Comparison of ENCODE assay signal across 19 cellular contexts in the genomic region with DNA sequence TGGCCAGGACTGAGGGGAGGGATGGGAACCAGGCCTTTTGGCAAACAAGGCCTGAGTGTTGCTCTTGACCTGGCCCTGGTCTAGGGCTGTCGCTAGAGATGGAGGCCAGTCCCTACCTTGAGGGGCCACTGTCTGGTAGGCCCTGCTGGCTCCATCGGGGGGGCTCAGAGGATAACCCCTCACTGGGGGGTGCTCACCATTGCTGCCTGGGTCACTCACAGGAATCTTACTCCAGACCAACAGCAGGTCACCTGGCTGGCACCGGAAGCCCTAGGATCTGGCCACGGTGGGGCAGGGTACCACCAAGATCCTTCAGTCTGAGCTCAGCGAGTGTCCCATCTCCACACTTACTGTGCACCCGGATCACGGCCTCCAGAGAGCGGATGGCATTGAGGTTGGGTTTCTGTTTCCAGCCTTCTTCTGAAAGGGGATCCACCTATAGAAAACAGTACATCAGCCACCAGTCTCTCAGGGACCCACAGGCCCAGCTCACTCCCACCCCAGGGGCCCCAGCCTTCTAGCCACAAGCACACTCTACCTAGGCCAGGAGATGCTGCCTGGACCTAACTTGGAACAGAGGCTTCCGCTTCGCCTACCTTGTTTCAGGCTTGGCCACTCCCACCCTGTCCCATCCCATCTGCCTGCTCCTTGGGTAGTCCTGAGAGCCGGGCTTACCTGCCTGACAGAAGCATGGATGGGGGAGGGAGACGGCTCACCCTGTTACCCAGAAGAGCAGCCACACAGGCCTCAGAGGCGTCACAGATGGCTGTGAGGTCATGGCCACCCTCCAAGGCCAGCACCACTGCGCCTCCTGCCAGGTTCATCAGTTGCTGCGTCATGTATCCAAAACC. TPM values are rescaled to one million over a fixed set of nuclear protein-coding genes. Genes with fewer than 3 reads are reported as not detected.
DNase-seq lines count a peak whose midpoint lies in the region; ATAC-seq and TF ChIP-seq lines count a peak whose summit lies in the region.
"Had no signal": no experiment of that assay in that cellular context is flagged by ENCODE, and none has a peak within 500 bp of the region (broad histone marks: within the 10 kb centered on the region; RNA-seq: fewer than 3 reads in every experiment).

No MANE protein-coding gene starts in this region.

- H3K27ac Mint-ChIP-seq in activated CD8-positive, alpha-beta T cell treated with anti-CD3 and anti-CD28 coated beads for 36 hours, result peak overlapping the region; percentile 80
- H3K27ac Mint-ChIP-seq in activated CD8-positive, alpha-beta T cell treated with anti-CD3 and anti-CD28 coated beads, Interleukin-2, amount 10 ng/mL, durations not matched to agents 7 days and 5 days, result no peak overlapping the region
- peak overlapping the region; percentile 66 for H3K27ac Mint-ChIP-seq in activated T-helper 1 cell treated with anti-CD3 and anti-CD28 coated beads, Interleukin-12 subunit alpha, Interleukin-12 subunit beta, Interleukin-2, Interleukin-4 antibody, amounts not matched to agents 30 ng/mL and 10 ng/mL and 1 ng/mL, durations not matched to agents 14 hours and 24 hours and 36 hours
- H3K27ac Mint-ChIP-seq in endothelial cell (ENCODE audit: unreplicated experiment), result peak overlapping the region; percentile 70
- H3K27ac Mint-ChIP-seq in stimulated activated naive B cell treated with anti-CD40 and anti-IgM and Interleukin-4, amounts not matched to agents 10 μg/mL and 1 μg/mL and 100 μg/mL, for 72 hours, result peak overlapping the region; percentile 49

- peaks cover 35% of the 10 kb centered on the region for H3K4me1 Mint-ChIP-seq in activated CD8-positive, alpha-beta T cell treated with anti-CD3 and anti-CD28 coated beads for 36 hours (ENCODE audit: low read depth)
- peaks cover 4% of the 10 kb centered on the region for H3K4me1 Mint-ChIP-seq in activated CD8-positive, alpha-beta T cell treated with anti-CD3 and anti-CD28 coated beads, Interleukin-2, amount 10 ng/mL, durations not matched to agents 7 days and 5 days (ENCODE audit: low read depth)
- peaks cover 13% of the 10 kb centered on the region for H3K4me1 Mint-ChIP-seq in activated T-helper 1 cell treated with anti-CD3 and anti-CD28 coated beads, Interleukin-12 subunit alpha, Interleukin-12 subunit beta, Interleukin-2, Interleukin-4 antibody, amounts not matched to agents 30 ng/mL and 10 ng/mL and 1 ng/mL, durations not matched to agents 14 hours and 24 hours and 36 hours (ENCODE audit: low read depth)
- peaks cover 11% of the 10 kb centered on the region for H3K4me1 Mint-ChIP-seq in endothelial cell (ENCODE audit: unreplicated experiment)
- peaks cover 0 to 17% of the 10 kb centered on the region in 2 donors for H3K4me1 Mint-ChIP-seq in stimulated activated naive B cell treated with anti-CD40 and anti-IgM and Interleukin-4, amounts not matched to agents 10 μg/mL and 1 μg/mL and 100 μg/mL, for 72 hours

- H3K4me3 Mint-ChIP-seq in activated CD8-positive, alpha-beta T cell treated with anti-CD3 and anti-CD28 coated beads for 36 hours, result no peak overlapping the region
- no peak overlapping the region for H3K4me3 Mint-ChIP-seq in activated CD8-positive, alpha-beta T cell treated with anti-CD3 and anti-CD28 coated beads, Interleukin-2, amount 10 ng/mL, durations not matched to agents 7 days and 5 days
- H3K4me3 Mint-ChIP-seq in activated T-helper 1 cell treated with anti-CD3 and anti-CD28 coated beads, Interleukin-12 subunit alpha, Interleukin-12 subunit beta, Interleukin-2, Interleukin-4 antibody, amounts not matched to agents 30 ng/mL and 10 ng/mL and 1 ng/mL, durations not matched to agents 14 hours and 24 hours and 36 hours, result no peak overlapping the region
- H3K4me3 Mint-ChIP-seq in endothelial cell (ENCODE audit: unreplicated experiment), result peak overlapping the region; percentile 76
- no peak overlapping the region for H3K4me3 Mint-ChIP-seq in stimulated activated naive B cell treated with anti-CD40 and anti-IgM and Interleukin-4, amounts not matched to agents 10 μg/mL and 1 μg/mL and 100 μg/mL, for 72 hours
- H3K4me3 Mint-ChIP-seq: activated T-cell treated with anti-CD3 and anti-CD28 coated beads, Interleukin-2, amount 50 U/mL, for 4 hours; CD4-positive, alpha-beta T cell had no signal

- intact Hi-C loops in activated CD8-positive, alpha-beta T cell treated with anti-CD3 and anti-CD28 coated beads for 36 hours (cut with micrococcal nuclease), result no loop called here
- intact Hi-C loops in activated T-helper 1 cell treated with anti-CD3 and anti-CD28 coated beads, Interleukin-12 subunit alpha, Interleukin-12 subunit beta, Interleukin-2, Interleukin-4 antibody, amounts not matched to agents 30 ng/mL and 10 ng/mL and 1 ng/mL, durations not matched to agents 14 hours and 24 hours and 36 hours (cut with micrococcal nuclease), result loop anchor here (2.0 kb wide), 1 partner anchor 18 kb away; no protein-coding TSS in a partner anchor

- H3K27me3 Mint-ChIP-seq in activated CD8-positive, alpha-beta T cell treated with anti-CD3 and anti-CD28 coated beads for 36 hours, result no peaks in the 10 kb centered on the region
- no peaks in the 10 kb centered on the region for H3K27me3 Mint-ChIP-seq in activated CD8-positive, alpha-beta T cell treated with anti-CD3 and anti-CD28 coated beads, Interleukin-2, amount 10 ng/mL, durations not matched to agents 7 days and 5 days (ENCODE audit: low read depth)
- H3K27me3 Mint-ChIP-seq in activated T-helper 1 cell treated with anti-CD3 and anti-CD28 coated beads, Interleukin-12 subunit alpha, Interleukin-12 subunit beta, Interleukin-2, Interleukin-4 antibody, amounts not matched to agents 30 ng/mL and 10 ng/mL and 1 ng/mL, durations not matched to agents 14 hours and 24 hours and 36 hours (ENCODE audit: insufficient read depth), result no peaks in the 10 kb centered on the region
- H3K27me3 Mint-ChIP-seq in endothelial cell (ENCODE audit: unreplicated experiment), result peaks cover 43% of the 10 kb centered on the region
- H3K27me3 Mint-ChIP-seq in stimulated activated naive B cell treated with anti-CD40 and anti-IgM and Interleukin-4, amounts not matched to agents 10 μg/mL and 1 μg/mL and 100 μg/mL, for 72 hours, result no peaks in the 10 kb centered on the region
- H3K27me3 Mint-ChIP-seq: CD4-positive, alpha-beta T cell had no signal

- DNase-seq in activated CD8-positive, alpha-beta T cell treated with anti-CD3 and anti-CD28 coated beads for 36 hours, result no peak
- DNase-seq in activated CD8-positive, alpha-beta T cell treated with anti-CD3 and anti-CD28 coated beads, Interleukin-2, amount 10 ng/mL, durations not matched to agents 7 days and 5 days, result no peak
- no peak for DNase-seq in activated T-helper 1 cell treated with anti-CD3 and anti-CD28 coated beads, Interleukin-12 subunit alpha, Interleukin-12 subunit beta, Interleukin-2, Interleukin-4 antibody, amounts not matched to agents 30 ng/mL and 10 ng/mL and 1 ng/mL, durations not matched to agents 14 hours and 24 hours and 36 hours (ENCODE audit: low spot score)
- DNase-seq in endothelial cell (ENCODE audit: low spot score) (no peak), NCI-H1417 treated with DMSO at 0.1 percent for 48 hours (lab: John Stamatoyannopoulos, UW) (no peak), SKM-1 treated with dmso at 0.1 percent for 144 hours (lab: John Stamatoyannopoulos, UW; ENCODE audit: unreplicated experiment) (no peak), HuH-7 (ENCODE audit: low spot score) (no peak)
- no peak for DNase-seq in stimulated activated naive B cell treated with anti-CD40 and anti-IgM and Interleukin-4, amounts not matched to agents 10 μg/mL and 1 μg/mL and 100 μg/mL, for 72 hours
- DNase-seq: activated T-cell treated with anti-CD3 and anti-CD28 coated beads, Interleukin-2, amount 50 U/mL, for 4 hours; CD4-positive, alpha-beta T cell; DND-41; effector CD8-positive, alpha-beta T cell; hypothalamus; NCI-H1417; SHP77 treated with DMSO at 0.1 percent for 48 hours; stimulated activated CD4-positive, alpha-beta T cell treated with anti-CD3 and anti-CD28 coated beads, Interleukin-1b, Interleukin-23, amount 100 ng/mL, for 48 hours; T-helper 2 cell; upper lobe of right lung had no signal

- no peak for TF ChIP-seq CTCF in activated CD8-positive, alpha-beta T cell treated with anti-CD3 and anti-CD28 coated beads for 36 hours (IDR thresholded peaks at IDR 0.05)
- no peak for TF ChIP-seq CTCF in endothelial cell (IDR thresholded peaks at IDR 0.05; ENCODE audit: unreplicated experiment)

- H3K36me3 Mint-ChIP-seq in activated CD8-positive, alpha-beta T cell treated with anti-CD3 and anti-CD28 coated beads for 36 hours (ENCODE audit: low read depth), result peaks cover 55% of the 10 kb centered on the region
- H3K36me3 Mint-ChIP-seq in activated CD8-positive, alpha-beta T cell treated with anti-CD3 and anti-CD28 coated beads, Interleukin-2, amount 10 ng/mL, durations not matched to agents 7 days and 5 days (ENCODE audit: low read depth), result peaks cover 64% of the 10 kb centered on the region
- peaks cover 57% of the 10 kb centered on the region for H3K36me3 Mint-ChIP-seq in activated T-helper 1 cell treated with anti-CD3 and anti-CD28 coated beads, Interleukin-12 subunit alpha, Interleukin-12 subunit beta, Interleukin-2, Interleukin-4 antibody, amounts not matched to agents 30 ng/mL and 10 ng/mL and 1 ng/mL, durations not matched to agents 14 hours and 24 hours and 36 hours (ENCODE audit: low read depth)
- peaks cover 63% of the 10 kb centered on the region for H3K36me3 Mint-ChIP-seq in endothelial cell (ENCODE audit: low read depth, unreplicated experiment)
- H3K36me3 Mint-ChIP-seq in stimulated activated naive B cell treated with anti-CD40 and anti-IgM and Interleukin-4, amounts not matched to agents 10 μg/mL and 1 μg/mL and 100 μg/mL, for 72 hours, result peaks cover 49 to 66% of the 10 kb centered on the region in 2 donors

- H3K9me3 Mint-ChIP-seq in activated CD8-positive, alpha-beta T cell treated with anti-CD3 and anti-CD28 coated beads for 36 hours, result no peaks in the 10 kb centered on the region
- no peaks in the 10 kb centered on the region for H3K9me3 Mint-ChIP-seq in activated CD8-positive, alpha-beta T cell treated with anti-CD3 and anti-CD28 coated beads, Interleukin-2, amount 10 ng/mL, durations not matched to agents 7 days and 5 days (ENCODE audit: insufficient read depth)
- H3K9me3 Mint-ChIP-seq in activated T-helper 1 cell treated with anti-CD3 and anti-CD28 coated beads, Interleukin-12 subunit alpha, Interleukin-12 subunit beta, Interleukin-2, Interleukin-4 antibody, amounts not matched to agents 30 ng/mL and 10 ng/mL and 1 ng/mL, durations not matched to agents 14 hours and 24 hours and 36 hours, result no peaks in the 10 kb centered on the region
- no peaks in the 10 kb centered on the region for H3K9me3 Mint-ChIP-seq in endothelial cell (ENCODE audit: unreplicated experiment)
- H3K9me3 Mint-ChIP-seq in stimulated activated naive B cell treated with anti-CD40 and anti-IgM and Interleukin-4, amounts not matched to agents 10 μg/mL and 1 μg/mL and 100 μg/mL, for 72 hours, result no peaks in the 10 kb centered on the region
- H3K9me3 Mint-ChIP-seq: activated T-cell treated with anti-CD3 and anti-CD28 coated beads, Interleukin-2, amount 50 U/mL, for 4 hours; CD4-positive, alpha-beta T cell had no signal

- peak; percentile 3 for ATAC-seq in activated CD8-positive, alpha-beta T cell treated with anti-CD3 and anti-CD28 coated beads for 36 hours
- ATAC-seq in activated CD8-positive, alpha-beta T cell treated with anti-CD3 and anti-CD28 coated beads, Interleukin-2, amount 10 ng/mL, durations not matched to agents 7 days and 5 days, result no peak
- ATAC-seq in stimulated activated naive B cell treated with anti-CD40 and anti-IgM and Interleukin-4, amounts not matched to agents 10 μg/mL and 1 μg/mL and 100 μg/mL, for 72 hours (replicated peaks), result no peak
- ATAC-seq: left lung, upper lobe of right lung had no signal

- CTCF ChIA-PET in activated CD8-positive, alpha-beta T cell treated with anti-CD3 and anti-CD28 coated beads for 36 hours (lab: Charles Lee), result interaction anchor here (0.7 to 10.9 kb wide), 8 partner anchors 12 to 70 kb away, joined by 3 to 103 read pairs (median 6); no protein-coding TSS in a partner anchor
- CTCF ChIA-PET in activated CD8-positive, alpha-beta T cell treated with anti-CD3 and anti-CD28 coated beads, Interleukin-2, amount 10 ng/mL, durations not matched to agents 7 days and 5 days (lab: Charles Lee), result interaction anchor here (0.9 to 1.1 kb wide), 3 partner anchors 31 to 52 kb away, joined by 3 to 4 read pairs (median 3); no protein-coding TSS in a partner anchor

- POLR2A ChIA-PET in activated CD8-positive, alpha-beta T cell treated with anti-CD3 and anti-CD28 coated beads for 36 hours (lab: Charles Lee), result interaction anchor here (0.6 to 37.9 kb wide), 7 partner anchors 12 to 49 kb away, joined by 3 to 904 read pairs (median 3); no protein-coding TSS in a partner anchor
- POLR2A ChIA-PET in activated CD8-positive, alpha-beta T cell treated with anti-CD3 and anti-CD28 coated beads, Interleukin-2, amount 10 ng/mL, durations not matched to agents 7 days and 5 days (lab: Charles Lee), result interaction anchor here (0.6 kb wide), 1 partner anchor 78 kb away, joined by 3 read pairs; no protein-coding TSS in a partner anchor

RNA-seq across cellular contexts. Expression of a gene that starts 12.2 kb away (rescaled TPM):
- total RNA-seq in activated CD8-positive, alpha-beta T cell treated with anti-CD3 and anti-CD28 coated beads for 36 hours, result 10 to 100 TPM in 1 of 2 experiments, 1 to 10 TPM in 1; 8.8 to 10.2 TPM
- total RNA-seq in activated CD8-positive, alpha-beta T cell treated with anti-CD3 and anti-CD28 coated beads, Interleukin-2, amount 10 ng/mL, durations not matched to agents 7 days and 5 days, result 1 to 10 TPM; 7.0 to 8.1 TPM
- total RNA-seq in activated T-helper 1 cell treated with anti-CD3 and anti-CD28 coated beads, Interleukin-12 subunit alpha, Interleukin-12 subunit beta, Interleukin-2, Interleukin-4 antibody, amounts not matched to agents 30 ng/mL and 10 ng/mL and 1 ng/mL, durations not matched to agents 14 hours and 24 hours and 36 hours, result 12.7 TPM in 2 replicates
- 65.5 TPM for total RNA-seq in endothelial cell (ENCODE audit: unreplicated experiment)

RNA-seq across cellular contexts. Expression of a gene that starts 26.6 kb away (rescaled TPM):
- under 1 TPM; 0.56 to 0.58 TPM for total RNA-seq in activated CD8-positive, alpha-beta T cell treated with anti-CD3 and anti-CD28 coated beads for 36 hours
- total RNA-seq in activated CD8-positive, alpha-beta T cell treated with anti-CD3 and anti-CD28 coated beads, Interleukin-2, amount 10 ng/mL, durations not matched to agents 7 days and 5 days, result under 1 TPM in 1 of 2 experiments, not detected in 1; 0.24 TPM
- 4.7 and 6.5 TPM in 2 replicates for total RNA-seq in activated T-helper 1 cell treated with anti-CD3 and anti-CD28 coated beads, Interleukin-12 subunit alpha, Interleukin-12 subunit beta, Interleukin-2, Interleukin-4 antibody, amounts not matched to agents 30 ng/mL and 10 ng/mL and 1 ng/mL, durations not matched to agents 14 hours and 24 hours and 36 hours
- 81.5 TPM for total RNA-seq in endothelial cell (ENCODE audit: unreplicated experiment)

RNA-seq across cellular contexts. Expression of a gene that starts 34.4 kb away (rescaled TPM):
- 100 to 1,000 TPM; 373 to 382 TPM for total RNA-seq in activated CD8-positive, alpha-beta T cell treated with anti-CD3 and anti-CD28 coated beads for 36 hours
- 100 to 1,000 TPM; 180 to 207 TPM for total RNA-seq in activated CD8-positive, alpha-beta T cell treated with anti-CD3 and anti-CD28 coated beads, Interleukin-2, amount 10 ng/mL, durations not matched to agents 7 days and 5 days
- total RNA-seq in activated T-helper 1 cell treated with anti-CD3 and anti-CD28 coated beads, Interleukin-12 subunit alpha, Interleukin-12 subunit beta, Interleukin-2, Interleukin-4 antibody, amounts not matched to agents 30 ng/mL and 10 ng/mL and 1 ng/mL, durations not matched to agents 14 hours and 24 hours and 36 hours, result 453 and 466 TPM in 2 replicates
- total RNA-seq in endothelial cell (ENCODE audit: unreplicated experiment), result 387 TPM

RNA-seq across cellular contexts. Expression of a gene that starts 60.0 kb away (rescaled TPM):
- total RNA-seq in activated CD8-positive, alpha-beta T cell treated with anti-CD3 and anti-CD28 coated beads for 36 hours, result not detected
- total RNA-seq in activated CD8-positive, alpha-beta T cell treated with anti-CD3 and anti-CD28 coated beads, Interleukin-2, amount 10 ng/mL, durations not matched to agents 7 days and 5 days, result not detected
- not detected in 2 replicates for total RNA-seq in activated T-helper 1 cell treated with anti-CD3 and anti-CD28 coated beads, Interleukin-12 subunit alpha, Interleukin-12 subunit beta, Interleukin-2, Interleukin-4 antibody, amounts not matched to agents 30 ng/mL and 10 ng/mL and 1 ng/mL, durations not matched to agents 14 hours and 24 hours and 36 hours
- 1.6 TPM for total RNA-seq in endothelial cell (ENCODE audit: unreplicated experiment)
- total RNA-seq: CD4-positive, alpha-beta T cell; left lung had no signal

Comparison
In these comparisons a context has a peak if more than half of its experiments do, and no peak if none do; other contexts are left out.
1. RNA of a gene that starts 26.6 kb away (total RNA-seq): 81.5 TPM in endothelial cell (single experiment); 4.7 to 6.5 TPM in activated T-helper 1 cell treated with anti-CD3 and anti-CD28 coated beads, Interleukin-12 subunit alpha, Interleukin-12 subunit beta, Interleukin-2, Interleukin-4 antibody, amounts not matched to agents 30 ng/mL and 10 ng/mL and 1 ng/mL, durations not matched to agents 14 hours and 24 hours and 36 hours, 0.56 to 0.58 TPM in activated CD8-positive, alpha-beta T cell treated with anti-CD3 and anti-CD28 coated beads for 36 hours and 0.24 TPM in activated CD8-positive, alpha-beta T cell treated with anti-CD3 and anti-CD28 coated beads, Interleukin-2, amount 10 ng/mL, durations not matched to agents 7 days and 5 days; every median in the first group is over 10 times any median in the second.